Comparison of ENCODE assay signal across 8 cellular contexts in genomic region chr7:127792528-127793342, GRCh38.
DNase-seq lines count a peak whose midpoint lies in the region; ATAC-seq, FAIRE-seq and TF ChIP-seq lines count a peak whose summit lies in the region.

No MANE protein-coding gene starts in this region.

- H3K79me2 ChIP-seq in GM12878 (ENCODE audit: control insufficient read depth, insufficient read depth, low read length): peaks cover 22% of the 10 kb centered on the region

- DNase-seq in ACHN (peak; percentile 74), GM13977 (ENCODE audit: low spot score) (no peak), NT2/D1 (ENCODE audit: low read depth, low spot score) (peak; percentile 25), GM12878 (ENCODE audit: low read depth, low spot score) (no peak), posterior vena cava (ENCODE audit: low spot score) (no peak), ascending aorta (ENCODE audit: low spot score in 2 of 2) (no peak)
- peak in 4 of 9 donors; percentile 1 to 23 (median 6) for DNase-seq in naive thymus-derived CD4-positive, alpha-beta T cell

- no peak for TF ChIP-seq POLR2A in GM12878 (IDR thresholded peaks at IDR 0.05; ENCODE audit: low read depth, low read length)

- in situ Hi-C loops in ACHN (cut with HindIII; ENCODE audit: low pct_ligation_motif_present, low pct_unique_long_range_greater_than_20kb, low sequenced_read_pairs): no loop called here
- in situ Hi-C loops in GM13977 (cut with MboI; ENCODE audit: low pct_unique_long_range_greater_than_20kb, low sequenced_read_pairs, unreplicated experiment): no loop called here
- in situ Hi-C loops in GM12878 (cut with MboI): no loop called here

- H3K9me3 ChIP-seq in NT2/D1 (ENCODE audit: insufficient read depth, low read length) (no peaks in the 10 kb centered on the region), GM12878 (replicated peaks; ENCODE audit: control insufficient read depth, insufficient read depth, low read length) (no peaks in the 10 kb centered on the region), ascending aorta (no peaks in the 10 kb centered on the region)
- no peaks in the 10 kb centered on the region for H3K9me3 ChIP-seq in naive thymus-derived CD4-positive, alpha-beta T cell (ENCODE audit: control insufficient read depth in 2 of 3, low read length in 3 of 3)

- SMC1A ChIA-PET in GM12878 (lab: Charles Lee; ENCODE audit: uncharacterized antibody, unreplicated experiment): interaction anchor here (0.8 to 2.6 kb wide), 17 partner anchors 11 to 417 kb away, joined by 3 to 16 read pairs (median 5); no protein-coding TSS in a partner anchor

- no peak overlapping the region for H3K9ac ChIP-seq in NT2/D1 (ENCODE audit: insufficient read length, low read depth)
- H3K9ac ChIP-seq in GM12878 (ENCODE audit: control insufficient read depth, insufficient read depth, low read length): no peak overlapping the region

- H3K27ac Mint-ChIP-seq in naive thymus-derived CD4-positive, alpha-beta T cell: peak overlapping the region in 1 of 9 donors; percentile 10

- no peak overlapping the region for H3K4me3 Mint-ChIP-seq in naive thymus-derived CD4-positive, alpha-beta T cell

- no peaks in the 10 kb centered on the region for H3K4me1 ChIP-seq in NT2/D1 (ENCODE audit: insufficient read depth, insufficient read length)
- H3K4me1 ChIP-seq in GM12878 (ENCODE audit: control insufficient read depth, insufficient read depth, low read length): peaks cover 5% of the 10 kb centered on the region; the same call in 1 of the 2 replicates
- H3K4me1 ChIP-seq in naive thymus-derived CD4-positive, alpha-beta T cell (ENCODE audit: control insufficient read depth in 2 of 2, insufficient read depth in 2 of 2, low read length in 2 of 2): no peaks in the 10 kb centered on the region
- peaks cover 0 to 2% of the 10 kb centered on the region in 2 donors for H3K4me1 ChIP-seq in ascending aorta

- H3K27me3 Mint-ChIP-seq in naive thymus-derived CD4-positive, alpha-beta T cell: no peaks in the 10 kb centered on the region

- POLR2A ChIA-PET in GM12878 (lab: Charles Lee): interaction anchor here (0.7 kb wide), 1 partner anchor 59 kb away, joined by 3 read pairs; no protein-coding TSS in a partner anchor
- POLR2A ChIA-PET in naive thymus-derived CD4-positive, alpha-beta T cell (lab: Charles Lee): interaction anchor here (1.2 kb wide), 1 partner anchor 11 kb away, joined by 4 read pairs; no protein-coding TSS in a partner anchor

- H3K36me3 ChIP-seq in NT2/D1 (ENCODE audit: insufficient read depth, insufficient read length, low read length): peaks cover 4% of the 10 kb centered on the region
- peaks cover 1 to 9% of the 10 kb centered on the region in 2 experiments for H3K36me3 ChIP-seq in GM12878 (ENCODE audit: control insufficient read depth in 2 of 2, insufficient read depth in 2 of 2, low read length in 1 of 2)
- H3K36me3 ChIP-seq in naive thymus-derived CD4-positive, alpha-beta T cell (ENCODE audit: control insufficient read depth in 2 of 3, insufficient read depth in 3 of 3, low read length in 3 of 3): no peaks in the 10 kb centered on the region
- no peaks in the 10 kb centered on the region for H3K36me3 ChIP-seq in ascending aorta

- H3K27ac ChIP-seq in GM12878 (ENCODE audit: control insufficient read depth, insufficient read depth) (no peak overlapping the region), ascending aorta (no peak overlapping the region)
- H3K27ac ChIP-seq in naive thymus-derived CD4-positive, alpha-beta T cell (ENCODE audit: low read depth, low read length): no peak overlapping the region

- peaks cover under 1 to 48% (median 5%) of the 10 kb centered on the region in 5 donors for H3K36me3 Mint-ChIP-seq in naive thymus-derived CD4-positive, alpha-beta T cell

- no peak overlapping the region for H2AFZ ChIP-seq in GM12878 (ENCODE audit: control insufficient read depth, low read depth, low read length)

- peaks cover 3% of the 10 kb centered on the region; the same call in 1 of the 2 replicates for H4K20me1 ChIP-seq in GM12878 (ENCODE audit: control insufficient read depth, insufficient read depth)

- FAIRE-seq in GM12878 (lab: Jason Lieb, UNC): no peak

- intact Hi-C loops in GM12878 (cut with micrococcal nuclease; ENCODE audit: unreplicated experiment) (no loop called here), posterior vena cava (cut with DNase I) (no loop called here), ascending aorta (cut with DNase I) (no loop called here)
- intact Hi-C loops in naive thymus-derived CD4-positive, alpha-beta T cell (cut with micrococcal nuclease): loop anchor here in 1 of 2 donors (2.0 kb wide), 1 partner anchor 84 kb away; no protein-coding TSS in a partner anchor

- TF ChIP-seq CTCF in GM13977 (IDR thresholded peaks at IDR 0.05; ENCODE audit: extremely low read depth, insufficient read depth, missing control alignments) (peak; percentile 73), GM12878 (IDR thresholded peaks at IDR 0.05 in 2 of 3, conservative IDR thresholded peaks at IDR 0.05 in 1 of 3; ENCODE audit: control insufficient read depth in 2 of 3, extremely low read depth in 1 of 3, insufficient read depth in 1 of 3, low read depth in 3 of 3, low read length in 3 of 3) (peak; percentile 49 to 89 (median 63)), ascending aorta (IDR thresholded peaks at IDR 0.05) (peak in 1 of 3 experiments; percentile 11)

- H3K9me3 Mint-ChIP-seq in naive thymus-derived CD4-positive, alpha-beta T cell: peaks cover 0 to 2% (median 0%) of the 10 kb centered on the region in 11 donors

- BruUV-seq in GM12878 (replicated peaks; lab: Mats Ljungman, UMichigan): no TSS peak

- no peak for TF ChIP-seq EP300 in GM12878 (IDR thresholded peaks at IDR 0.05; ENCODE audit: borderline replicate concordance in 1 of 2, control insufficient read depth in 1 of 2, low read depth in 2 of 2, low read length in 2 of 2)

- peak; percentile 38 for TF ChIP-seq RAD21 in GM12878 (IDR thresholded peaks at IDR 0.05; ENCODE audit: insufficient read depth, low read depth, low read length)

- H3K4me1 Mint-ChIP-seq in naive thymus-derived CD4-positive, alpha-beta T cell: peaks cover 6 to 58% (median 49%) of the 10 kb centered on the region in 7 donors

- ATAC-seq in GM12878 (peak; percentile 89), GM21367 (IDR thresholded peaks at IDR 0.05; ENCODE audit: unreplicated experiment) (no peak)
- peak; percentile 57 for ATAC-seq in naive thymus-derived CD4-positive, alpha-beta T cell

- no peaks in the 10 kb centered on the region for H3K27me3 ChIP-seq in NT2/D1 (ENCODE audit: insufficient read depth, insufficient read length)
- no peaks in the 10 kb centered on the region for H3K27me3 ChIP-seq in GM12878 (replicated peaks in 1 of 2; ENCODE audit: control insufficient read depth in 2 of 2, insufficient read depth in 2 of 2, low read length in 1 of 2)
- no peaks in the 10 kb centered on the region for H3K27me3 ChIP-seq in naive thymus-derived CD4-positive, alpha-beta T cell (ENCODE audit: control insufficient read depth in 2 of 2, insufficient read depth in 2 of 2, low read length in 2 of 2)
- H3K27me3 ChIP-seq in ascending aorta: no peaks in the 10 kb centered on the region

- no peak overlapping the region for H3K4me2 ChIP-seq in GM12878 (ENCODE audit: control insufficient read depth, insufficient read depth)

- RAD21 ChIA-PET in GM12878 (lab: Charles Lee; ENCODE audit: unreplicated experiment): interaction anchor here (0.7 to 2.0 kb wide), 8 partner anchors 12 to 210 kb away, joined by 3 to 9 read pairs (median 4); no protein-coding TSS in a partner anchor

- CTCF ChIA-PET in GM12878 (lab: Yijun Ruan, JAX): interaction anchor here (0.5 to 5.5 kb wide), 41 partner anchors 8 to 418 kb away, joined by 3 to 33 read pairs (median 5); no protein-coding TSS in a partner anchor
- CTCF ChIA-PET in naive thymus-derived CD4-positive, alpha-beta T cell (lab: Charles Lee): interaction anchor here (2.0 to 2.2 kb wide), 2 partner anchors 9 to 14 kb away, joined by 5 to 6 read pairs; no protein-coding TSS in a partner anchor

- H3K4me3 ChIP-seq in NT2/D1 (ENCODE audit: insufficient read length, low read depth): no peak overlapping the region
- no peak overlapping the region for H3K4me3 ChIP-seq in GM12878
- H3K4me3 ChIP-seq in naive thymus-derived CD4-positive, alpha-beta T cell (ENCODE audit: low read length): no peak overlapping the region
- H3K4me3 ChIP-seq in ascending aorta: no peak overlapping the region

- WGBS in GM12878 (ENCODE audit: insufficient coverage, insufficient replicate concordance, low lambda C conversion rate, missing lambda C conversion rate): 87% methylated on average over 5 of the region's 5 CpGs

TF ChIP-seq in GM12878, 131 proteins besides CTCF, POLR2A, EP300 and RAD21:
- TF ChIP-seq EED (IDR thresholded peaks at IDR 0.05; ENCODE audit: low read depth): no peak
- peak; percentile 22; the same call in 1 of the 2 replicates for TF ChIP-seq SMC3 (IDR thresholded peaks at IDR 0.05; ENCODE audit: borderline replicate concordance, low read length)

Comparison
In these comparisons a context has a peak if more than half of its experiments do, and no peak if none do; other contexts are left out.
1. DNase-seq: peak in ACHN (single experiment) and NT2/D1 (single experiment); none in GM13977 (single experiment), GM12878 (single experiment), posterior vena cava (single experiment) and ascending aorta (0 of 2).